20 cellular contexts compared by ENCODE assay signal in the genomic region with DNA sequence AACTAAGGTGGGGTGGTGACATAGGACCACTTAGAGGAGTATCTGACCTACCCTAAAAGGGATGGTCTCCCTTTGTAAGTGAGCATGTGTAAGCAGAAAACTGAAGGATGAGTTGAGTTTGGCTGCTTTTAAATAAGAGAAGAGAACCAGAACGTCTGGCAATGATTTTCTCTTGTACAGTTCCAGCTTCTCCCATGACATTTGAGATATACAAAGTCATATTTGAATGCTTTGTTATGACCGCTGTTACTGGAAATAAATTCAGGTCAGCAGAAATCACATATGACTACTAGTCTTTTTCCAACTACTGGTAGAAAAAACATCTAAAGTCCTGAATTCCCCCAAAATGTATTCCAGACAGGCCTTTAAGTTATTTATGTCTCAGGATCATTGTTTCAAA.
DNase-seq lines count a peak whose midpoint lies in the region; ATAC-seq and TF ChIP-seq lines count a peak whose summit lies in the region.
"Had no signal": no experiment of that assay in that cellular context is flagged by ENCODE, and none has a peak within 500 bp of the region (broad histone marks: within the 10 kb centered on the region; RNA-seq: fewer than 3 reads in every experiment).

No MANE protein-coding gene starts in this region.

- intact Hi-C loops in esophagus muscularis mucosa (cut with DNase I) (no loop called here), sigmoid colon (cut with DNase I) (loop anchor here (10.0 kb wide), 2 partner anchors 112 to 352 kb away; no protein-coding TSS in a partner anchor), transverse colon (cut with DNase I; ENCODE audit: low total_unique reads) (no loop called here), spleen (cut with DNase I; ENCODE audit: low total_unique reads) (no loop called here)

- H3K27ac ChIP-seq in esophagus muscularis mucosa (replicated peaks in 1 of 4) (peak overlapping the region in 3 of 4 donors; percentile 24 to 62 (median 46)), gastroesophageal sphincter (peak overlapping the region in 3 of 4 donors; percentile 37 to 69 (median 50)), sigmoid colon (peak overlapping the region in 3 of 4 donors; percentile 63 to 74 (median 69)), transverse colon (peak overlapping the region in 3 of 4 donors; percentile 11 to 50 (median 27)), caudate nucleus (ENCODE audit: low read depth, low read length) (no peak overlapping the region), spleen (no peak overlapping the region)
- H3K27ac ChIP-seq: BLaER1 had no signal

- peaks cover 0 to 20% (median 17%) of the 10 kb centered on the region in 4 donors for H3K9me3 ChIP-seq in esophagus muscularis mucosa
- H3K9me3 ChIP-seq in gastroesophageal sphincter, result peaks cover 0 to 24% (median 0%) of the 10 kb centered on the region in 3 donors
- peaks cover 0 to 14% (median 6%) of the 10 kb centered on the region in 4 donors for H3K9me3 ChIP-seq in sigmoid colon
- H3K9me3 ChIP-seq in transverse colon, result peaks cover 10 to 14% of the 10 kb centered on the region in 2 donors
- H3K9me3 ChIP-seq in spleen, result peaks cover 2 to 43% (median 37%) of the 10 kb centered on the region in 8 donors
- H3K9me3 ChIP-seq: BE2C had no signal

- TF ChIP-seq CTCF in esophagus muscularis mucosa (IDR thresholded peaks at IDR 0.05), result no peak
- TF ChIP-seq CTCF in gastroesophageal sphincter (IDR thresholded peaks at IDR 0.05), result no peak
- no peak for TF ChIP-seq CTCF in sigmoid colon (IDR thresholded peaks at IDR 0.05)
- TF ChIP-seq CTCF in transverse colon (IDR thresholded peaks at IDR 0.05), result no peak
- TF ChIP-seq CTCF in spleen (IDR thresholded peaks at IDR 0.05 in 8 of 11, conservative IDR thresholded peaks at IDR 0.05 in 3 of 11), result no peak

- in situ Hi-C loops in transverse colon (cut with MboI; ENCODE audit: low pct_ligation_motif_present in 1 of 4, low pct_unique_long_range_greater_than_20kb in 1 of 4, low sequenced_read_pairs in 3 of 4), result no loop called here

- DNase-seq in esophagus muscularis mucosa (ENCODE audit: extremely low spot score), result no peak
- no peak for DNase-seq in sigmoid colon
- no peak for DNase-seq in transverse colon
- DNase-seq in caudate nucleus (lab: John Stamatoyannopoulos, UW), result no peak
- DNase-seq in DMS153 (lab: John Stamatoyannopoulos, UW), result no peak
- no peak for DNase-seq in spleen
- DNase-seq: 8988T; ACHN; BE2C; C1 segment of cervical spinal cord; CD4-positive, alpha-beta memory T cell; CD4-positive, CD25-positive, alpha-beta regulatory T cell; CD8-positive, alpha-beta memory T cell; COR-L47; DMS 273 treated with DMSO at 0.1 percent for 48 hours; DMS79 treated with DMSO at 0.1 percent for 48 hours; GF-D8 had no signal

- no peaks in the 10 kb centered on the region for H3K27me3 ChIP-seq in esophagus muscularis mucosa
- H3K27me3 ChIP-seq in gastroesophageal sphincter, result no peaks in the 10 kb centered on the region
- no peaks in the 10 kb centered on the region for H3K27me3 ChIP-seq in sigmoid colon
- H3K27me3 ChIP-seq in transverse colon, result no peaks in the 10 kb centered on the region
- H3K27me3 ChIP-seq in spleen (replicated peaks in 1 of 7), result no peaks in the 10 kb centered on the region
- H3K27me3 ChIP-seq: BE2C, BLaER1 had no signal

- 25% methylated on average over 2 of the region's 2 CpGs for WGBS in esophagus muscularis mucosa
- WGBS in gastroesophageal sphincter (ENCODE audit: low coverage in 1 of 2), 2 donors, result 17 to 20% methylated on average over 2 of the region's 2 CpGs
- WGBS in sigmoid colon, 2 donors, result 69 to 77% methylated on average over 2 of the region's 2 CpGs
- 66 to 71% methylated on average over 2 of the region's 2 CpGs for WGBS in transverse colon (ENCODE audit: low coverage in 1 of 2), 2 donors
- 59 to 76% (median 66%) methylated on average over 2 of the region's 2 CpGs for WGBS in spleen, 5 donors

- H3K36me3 ChIP-seq in esophagus muscularis mucosa (no peaks in the 10 kb centered on the region), gastroesophageal sphincter (no peaks in the 10 kb centered on the region), sigmoid colon (no peaks in the 10 kb centered on the region), transverse colon (no peaks in the 10 kb centered on the region), spleen (no peaks in the 10 kb centered on the region)
- H3K36me3 ChIP-seq: BE2C, BLaER1 had no signal

- ATAC-seq in gastroesophageal sphincter (peak; percentile 22), GM18873 (IDR thresholded peaks at IDR 0.05; ENCODE audit: low FRiP score, unreplicated experiment) (no peak)

- no peak overlapping the region for H3K4me3 ChIP-seq in esophagus muscularis mucosa
- no peak overlapping the region for H3K4me3 ChIP-seq in gastroesophageal sphincter
- no peak overlapping the region for H3K4me3 ChIP-seq in sigmoid colon
- H3K4me3 ChIP-seq in transverse colon, result no peak overlapping the region
- H3K4me3 ChIP-seq in spleen, result no peak overlapping the region
- H3K4me3 ChIP-seq: BLaER1 had no signal

- TF ChIP-seq POLR2A in esophagus muscularis mucosa (IDR thresholded peaks at IDR 0.05; ENCODE audit: low read depth) (no peak), gastroesophageal sphincter (IDR thresholded peaks at IDR 0.05) (no peak), sigmoid colon (IDR thresholded peaks at IDR 0.05) (no peak), transverse colon (IDR thresholded peaks at IDR 0.05) (no peak), spleen (IDR thresholded peaks at IDR 0.05) (no peak)

- TF ChIP-seq EP300 in esophagus muscularis mucosa (IDR thresholded peaks at IDR 0.05) (no peak), gastroesophageal sphincter (IDR thresholded peaks at IDR 0.05) (no peak), sigmoid colon (IDR thresholded peaks at IDR 0.05) (peak in 3 of 4 donors; percentile 19 to 42 (median 41)), transverse colon (IDR thresholded peaks at IDR 0.05; ENCODE audit: low read depth) (no peak)

- peaks cover 0 to 32% (median 13%) of the 10 kb centered on the region in 4 donors for H3K4me1 ChIP-seq in esophagus muscularis mucosa
- peaks cover 0 to 19% (median 3%) of the 10 kb centered on the region in 3 donors for H3K4me1 ChIP-seq in gastroesophageal sphincter
- H3K4me1 ChIP-seq in sigmoid colon, result peaks cover 0 to 50% (median 42%) of the 10 kb centered on the region in 4 donors
- no peaks in the 10 kb centered on the region for H3K4me1 ChIP-seq in transverse colon
- H3K4me1 ChIP-seq in spleen, result no peaks in the 10 kb centered on the region
- H3K4me1 ChIP-seq: BE2C, BLaER1 had no signal

Comparison
In these comparisons a context has a peak if more than half of its experiments do, and no peak if none do; other contexts are left out.
1. H3K27ac ChIP-seq: peak in esophagus muscularis mucosa (3 of 4), gastroesophageal sphincter (3 of 4), sigmoid colon (3 of 4) and transverse colon (3 of 4); none in caudate nucleus (single experiment) and spleen (0 of 8).